In genomic region chr9:13675638-13676000, GRCh38 we compare ENCODE assay signal across 1 cellular context.
TF ChIP-seq lines count a peak whose summit lies in the region.

No MANE protein-coding gene starts in this region.

TF ChIP-seq in H1, 55 proteins besides CTCF, POLR2A, EP300 and RAD21:
- TF ChIP-seq CBX8 (IDR thresholded peaks at IDR 0.05; ENCODE audit: borderline replicate concordance, low read depth, low read length) (no peak), KDM4A (IDR thresholded peaks at IDR 0.05; ENCODE audit: low read depth, low read length, severe bottlenecking) (no peak), CBX5 (IDR thresholded peaks at IDR 0.05; ENCODE audit: low read depth, low read length) (no peak), BRCA1 (IDR thresholded peaks at IDR 0.05; ENCODE audit: low read depth, low read length) (no peak), CTBP2 (IDR thresholded peaks at IDR 0.05; ENCODE audit: borderline replicate concordance, insufficient read depth, insufficient read length, low read length) (no peak), MAFK (IDR thresholded peaks at IDR 0.05; ENCODE audit: low read depth, low read length) (no peak), RFX5 (IDR thresholded peaks at IDR 0.05; ENCODE audit: borderline replicate concordance, low read depth, low read length) (no peak), SP4 (IDR thresholded peaks at IDR 0.05; ENCODE audit: low read length) (no peak), JUN (IDR thresholded peaks at IDR 0.05; ENCODE audit: low read depth, low read length) (no peak), TCF12 (IDR thresholded peaks at IDR 0.05; ENCODE audit: low read depth, low read length) (no peak), GTF2F1 (IDR thresholded peaks at IDR 0.05; ENCODE audit: borderline replicate concordance, low read depth, low read length) (no peak), EGR1 (IDR thresholded peaks at IDR 0.05; ENCODE audit: borderline replicate concordance, low read depth, low read length) (no peak), ATF3 (IDR thresholded peaks at IDR 0.05; ENCODE audit: insufficient read depth, low read depth, low read length) (no peak), SRF (IDR thresholded peaks at IDR 0.05; ENCODE audit: low read depth, low read length) (no peak), TAF7 (optimal IDR thresholded peaks at IDR 0.05; ENCODE audit: borderline replicate concordance, low read depth, low read length) (no peak), USF2 (IDR thresholded peaks at IDR 0.05; ENCODE audit: low read length) (no peak), SUZ12 (IDR thresholded peaks at IDR 0.05; ENCODE audit: low read length) (no peak), RXRA (IDR thresholded peaks at IDR 0.05; ENCODE audit: insufficient read depth, low read depth, low read length) (no peak), SP2 (IDR thresholded peaks at IDR 0.05; ENCODE audit: low read length) (no peak), SAP30 (IDR thresholded peaks at IDR 0.05; ENCODE audit: insufficient read depth, insufficient replicate concordance, low read length) (no peak)
